In the genomic region with DNA sequence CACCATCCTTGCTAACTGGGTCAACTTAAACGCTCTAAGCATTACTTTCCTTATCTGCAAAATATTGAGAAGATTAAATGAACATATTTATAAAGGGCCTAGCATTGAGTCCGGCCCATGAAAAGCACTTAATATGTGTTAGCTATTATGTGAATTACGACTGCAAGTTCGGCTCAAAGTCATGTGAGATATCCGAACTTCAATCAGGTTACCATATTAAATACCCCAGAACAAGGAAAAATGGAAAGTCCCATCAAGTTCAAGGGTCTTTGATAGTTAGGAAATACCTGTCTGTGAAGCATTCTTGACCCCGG, we compare ENCODE assay signal across 8 cellular contexts. TPM values are rescaled to one million over a fixed set of nuclear protein-coding genes. Genes with fewer than 3 reads are reported as not detected.
DNase-seq lines count a peak whose midpoint lies in the region; ATAC-seq, FAIRE-seq and TF ChIP-seq lines count a peak whose summit lies in the region.

No MANE protein-coding gene starts in this region.

- H3K4me1 Mint-ChIP-seq in activated T-cell treated with anti-CD3 and anti-CD28 coated beads, Interleukin-2, amount 50 U/mL, for 72 hours (ENCODE audit: low read depth): peaks cover 19% of the 10 kb centered on the region
- peaks cover 19% of the 10 kb centered on the region for H3K4me1 Mint-ChIP-seq in T-helper 17 cell

- H3K27me3 ChIP-seq in iPS-20b (ENCODE audit: insufficient read depth, low read length) (peaks cover 35% of the 10 kb centered on the region), thyroid gland (no peaks in the 10 kb centered on the region)

- ATAC-seq in activated T-cell treated with anti-CD3 and anti-CD28 coated beads, Interleukin-2, amount 50 U/mL, for 72 hours (replicated peaks in 1 of 2): no peak
- ATAC-seq in T-helper 17 cell (no peak), HG03439 (IDR thresholded peaks at IDR 0.05; ENCODE audit: unreplicated experiment) (no peak)

- 55% methylated on average over 6 of the region's 6 CpGs for WGBS in thyroid gland, 2 donors

- no peak overlapping the region for H3K27ac ChIP-seq in iPS-20b (ENCODE audit: low read length)
- peak overlapping the region; percentile 55 to 88 (median 61) for H3K27ac ChIP-seq in thyroid gland

- no peaks in the 10 kb centered on the region for H3K9me3 Mint-ChIP-seq in activated T-cell treated with anti-CD3 and anti-CD28 coated beads, Interleukin-2, amount 50 U/mL, for 72 hours

- peak overlapping the region; percentile 98 for H3K27ac Mint-ChIP-seq in activated T-cell treated with anti-CD3 and anti-CD28 coated beads, Interleukin-2, amount 50 U/mL, for 72 hours
- peak overlapping the region; percentile 92 for H3K27ac Mint-ChIP-seq in T-helper 17 cell

- H3K36me3 ChIP-seq in iPS-20b (ENCODE audit: insufficient read depth, low read depth, low read length): no peaks in the 10 kb centered on the region
- H3K36me3 ChIP-seq in thyroid gland: no peaks in the 10 kb centered on the region

- no peak for DNase-seq in activated T-cell treated with anti-CD3 and anti-CD28 coated beads, Interleukin-2, amount 50 U/mL, for 72 hours
- no peak for DNase-seq in activated T-cell treated with anti-CD3 and anti-CD28 coated beads for 4 hours
- DNase-seq in T-helper 17 cell: no peak
- no peak for DNase-seq in thyroid gland
- no peak for DNase-seq in frontal cortex (ENCODE audit: low spot score in 2 of 2)
- no peak for DNase-seq in ecto neural progenitor cell (ENCODE audit: low spot score)

- intact Hi-C loops in thyroid gland (cut with DNase I): loop anchor here (10.0 kb wide), 1 partner anchor 53 kb away; no protein-coding TSS in a partner anchor

- H3K27me3 Mint-ChIP-seq in activated T-cell treated with anti-CD3 and anti-CD28 coated beads, Interleukin-2, amount 50 U/mL, for 72 hours (ENCODE audit: low read depth): peaks cover 9% of the 10 kb centered on the region
- peaks cover 20% of the 10 kb centered on the region for H3K27me3 Mint-ChIP-seq in T-helper 17 cell

- H3K9me3 ChIP-seq in T-helper 17 cell (ENCODE audit: control insufficient read depth, low read length, poor library complexity, severe bottlenecking) (no peaks in the 10 kb centered on the region), iPS-20b (ENCODE audit: insufficient read depth, low read depth, low read length) (no peaks in the 10 kb centered on the region), thyroid gland (no peaks in the 10 kb centered on the region)

- peak overlapping the region; percentile 64 for H3K4me3 ChIP-seq in iPS-20b (ENCODE audit: low read length)
- peak overlapping the region; percentile 34 to 79 (median 48) for H3K4me3 ChIP-seq in thyroid gland (replicated peaks in 1 of 3)

- FAIRE-seq in frontal cortex (lab: Jason Lieb, UNC): no peak

- no peak for TF ChIP-seq POLR2A in thyroid gland (IDR thresholded peaks at IDR 0.05)

- peak overlapping the region; percentile 95 to 97 for H3K4me3 Mint-ChIP-seq in activated T-cell treated with anti-CD3 and anti-CD28 coated beads, Interleukin-2, amount 50 U/mL, for 72 hours
- H3K4me3 Mint-ChIP-seq in T-helper 17 cell: peak overlapping the region; percentile 90

- TF ChIP-seq CTCF in thyroid gland (IDR thresholded peaks at IDR 0.05): no peak

- H3K4me1 ChIP-seq in iPS-20b (ENCODE audit: insufficient read depth, low read length) (no peaks in the 10 kb centered on the region), thyroid gland (peaks cover 7 to 12% of the 10 kb centered on the region in 2 donors)

- peak overlapping the region; percentile 31; the same call in 1 of the 2 replicates for H3K9ac ChIP-seq in iPS-20b (ENCODE audit: low read depth, low read length)

- peaks cover 0 to 4% of the 10 kb centered on the region in 2 donors for H3K36me3 Mint-ChIP-seq in activated T-cell treated with anti-CD3 and anti-CD28 coated beads, Interleukin-2, amount 50 U/mL, for 72 hours (ENCODE audit: insufficient read depth in 2 of 2)
- no peaks in the 10 kb centered on the region for H3K36me3 Mint-ChIP-seq in T-helper 17 cell (ENCODE audit: low read depth)

RNA-seq across cellular contexts. Expression of a gene that starts 0.5 kb away (rescaled TPM):
- 10 to 100 TPM; 26.4 to 28.9 TPM for total RNA-seq in activated T-cell treated with anti-CD3 and anti-CD28 coated beads, Interleukin-2, amount 50 U/mL, for 72 hours
- total RNA-seq in T-helper 17 cell (10 to 100 TPM; 18.6 to 21.5 TPM), thyroid gland (10 to 100 TPM; 21.7 to 38.7 (median 26.7) TPM), frontal cortex (13.9 TPM)
